1 cellular context compared by ENCODE assay signal in the genomic region with DNA sequence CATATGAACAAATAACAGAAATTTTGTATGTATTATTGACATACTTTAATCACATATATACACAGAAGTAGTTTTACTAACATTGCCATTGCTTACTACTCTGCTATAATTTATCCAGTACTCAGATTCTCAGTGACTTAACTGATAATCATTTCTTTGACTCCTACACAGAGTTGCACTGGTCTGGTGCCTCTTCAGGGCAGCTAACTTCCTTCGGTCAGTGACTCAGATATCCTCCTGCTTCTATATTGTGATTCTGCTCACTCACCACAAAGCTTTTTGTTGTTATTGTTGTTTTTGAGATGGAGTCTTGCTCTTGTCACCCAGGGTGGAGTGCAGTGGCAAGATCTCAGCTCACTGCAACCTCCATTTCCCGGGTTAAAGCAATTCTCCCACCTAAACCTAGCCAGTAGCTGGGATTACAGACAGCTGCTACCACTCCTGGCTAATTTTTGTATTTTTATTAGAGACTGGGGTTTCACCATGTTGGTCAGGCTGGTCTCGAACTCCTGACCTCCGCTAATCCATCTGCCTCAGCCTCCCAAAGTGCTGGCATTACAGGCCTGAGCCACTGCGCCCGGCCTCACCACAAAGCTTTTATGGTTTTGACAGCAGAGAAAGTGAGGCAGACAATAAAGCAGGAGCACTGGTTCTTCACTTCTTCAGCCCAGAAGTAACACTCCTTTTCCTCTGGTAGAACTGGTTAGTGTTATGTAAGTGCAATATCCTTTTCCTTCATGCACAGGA.
TF ChIP-seq lines count a peak whose summit lies in the region.

No MANE protein-coding gene starts in this region.

TF ChIP-seq in GM23338, 12 proteins besides CTCF, POLR2A, EP300 and RAD21 (continued from another document):
- TF ChIP-seq, protein P1, sequence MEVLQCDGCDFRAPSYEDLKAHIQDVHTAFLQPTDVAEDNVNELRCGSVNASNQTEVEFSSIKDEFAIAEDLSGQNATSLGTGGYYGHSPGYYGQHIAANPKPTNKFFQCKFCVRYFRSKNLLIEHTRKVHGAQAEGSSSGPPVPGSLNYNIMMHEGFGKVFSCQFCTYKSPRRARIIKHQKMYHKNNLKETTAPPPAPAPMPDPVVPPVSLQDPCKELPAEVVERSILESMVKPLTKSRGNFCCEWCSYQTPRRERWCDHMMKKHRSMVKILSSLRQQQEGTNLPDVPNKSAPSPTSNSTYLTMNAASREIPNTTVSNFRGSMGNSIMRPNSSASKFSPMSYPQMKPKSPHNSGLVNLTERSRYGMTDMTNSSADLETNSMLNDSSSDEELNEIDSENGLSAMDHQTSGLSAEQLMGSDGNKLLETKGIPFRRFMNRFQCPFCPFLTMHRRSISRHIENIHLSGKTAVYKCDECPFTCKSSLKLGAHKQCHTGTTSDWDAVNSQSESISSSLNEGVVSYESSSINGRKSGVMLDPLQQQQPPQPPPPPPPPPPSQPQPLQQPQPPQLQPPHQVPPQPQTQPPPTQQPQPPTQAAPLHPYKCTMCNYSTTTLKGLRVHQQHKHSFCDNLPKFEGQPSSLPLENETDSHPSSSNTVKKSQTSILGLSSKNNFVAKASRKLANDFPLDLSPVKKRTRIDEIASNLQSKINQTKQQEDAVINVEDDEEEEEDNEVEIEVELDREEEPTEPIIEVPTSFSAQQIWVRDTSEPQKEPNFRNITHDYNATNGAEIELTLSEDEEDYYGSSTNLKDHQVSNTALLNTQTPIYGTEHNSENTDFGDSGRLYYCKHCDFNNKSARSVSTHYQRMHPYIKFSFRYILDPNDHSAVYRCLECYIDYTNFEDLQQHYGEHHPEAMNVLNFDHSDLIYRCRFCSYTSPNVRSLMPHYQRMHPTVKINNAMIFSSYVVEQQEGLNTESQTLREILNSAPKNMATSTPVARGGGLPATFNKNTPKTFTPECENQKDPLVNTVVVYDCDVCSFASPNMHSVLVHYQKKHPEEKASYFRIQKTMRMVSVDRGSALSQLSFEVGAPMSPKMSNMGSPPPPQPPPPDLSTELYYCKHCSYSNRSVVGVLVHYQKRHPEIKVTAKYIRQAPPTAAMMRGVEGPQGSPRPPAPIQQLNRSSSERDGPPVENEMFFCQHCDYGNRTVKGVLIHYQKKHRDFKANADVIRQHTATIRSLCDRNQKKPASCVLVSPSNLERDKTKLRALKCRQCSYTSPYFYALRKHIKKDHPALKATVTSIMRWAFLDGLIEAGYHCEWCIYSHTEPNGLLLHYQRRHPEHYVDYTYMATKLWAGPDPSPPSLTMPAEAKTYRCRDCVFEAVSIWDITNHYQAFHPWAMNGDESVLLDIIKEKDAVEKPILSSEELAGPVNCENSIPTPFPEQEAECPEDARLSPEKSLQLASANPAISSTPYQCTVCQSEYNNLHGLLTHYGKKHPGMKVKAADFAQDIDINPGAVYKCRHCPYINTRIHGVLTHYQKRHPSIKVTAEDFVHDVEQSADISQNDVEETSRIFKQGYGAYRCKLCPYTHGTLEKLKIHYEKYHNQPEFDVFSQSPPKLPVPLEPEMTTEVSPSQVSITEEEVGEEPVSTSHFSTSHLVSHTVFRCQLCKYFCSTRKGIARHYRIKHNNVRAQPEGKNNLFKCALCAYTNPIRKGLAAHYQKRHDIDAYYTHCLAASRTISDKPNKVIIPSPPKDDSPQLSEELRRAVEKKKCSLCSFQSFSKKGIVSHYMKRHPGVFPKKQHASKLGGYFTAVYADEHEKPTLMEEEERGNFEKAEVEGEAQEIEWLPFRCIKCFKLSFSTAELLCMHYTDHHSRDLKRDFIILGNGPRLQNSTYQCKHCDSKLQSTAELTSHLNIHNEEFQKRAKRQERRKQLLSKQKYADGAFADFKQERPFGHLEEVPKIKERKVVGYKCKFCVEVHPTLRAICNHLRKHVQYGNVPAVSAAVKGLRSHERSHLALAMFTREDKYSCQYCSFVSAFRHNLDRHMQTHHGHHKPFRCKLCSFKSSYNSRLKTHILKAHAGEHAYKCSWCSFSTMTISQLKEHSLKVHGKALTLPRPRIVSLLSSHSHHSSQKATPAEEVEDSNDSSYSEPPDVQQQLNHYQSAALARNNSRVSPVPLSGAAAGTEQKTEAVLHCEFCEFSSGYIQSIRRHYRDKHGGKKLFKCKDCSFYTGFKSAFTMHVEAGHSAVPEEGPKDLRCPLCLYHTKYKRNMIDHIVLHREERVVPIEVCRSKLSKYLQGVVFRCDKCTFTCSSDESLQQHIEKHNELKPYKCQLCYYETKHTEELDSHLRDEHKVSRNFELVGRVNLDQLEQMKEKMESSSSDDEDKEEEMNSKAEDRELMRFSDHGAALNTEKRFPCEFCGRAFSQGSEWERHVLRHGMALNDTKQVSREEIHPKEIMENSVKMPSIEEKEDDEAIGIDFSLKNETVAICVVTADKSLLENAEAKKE (CRISPR knock-in tag; IDR thresholded peaks at IDR 0.05) = no peak
- TF ChIP-seq, protein P2, sequence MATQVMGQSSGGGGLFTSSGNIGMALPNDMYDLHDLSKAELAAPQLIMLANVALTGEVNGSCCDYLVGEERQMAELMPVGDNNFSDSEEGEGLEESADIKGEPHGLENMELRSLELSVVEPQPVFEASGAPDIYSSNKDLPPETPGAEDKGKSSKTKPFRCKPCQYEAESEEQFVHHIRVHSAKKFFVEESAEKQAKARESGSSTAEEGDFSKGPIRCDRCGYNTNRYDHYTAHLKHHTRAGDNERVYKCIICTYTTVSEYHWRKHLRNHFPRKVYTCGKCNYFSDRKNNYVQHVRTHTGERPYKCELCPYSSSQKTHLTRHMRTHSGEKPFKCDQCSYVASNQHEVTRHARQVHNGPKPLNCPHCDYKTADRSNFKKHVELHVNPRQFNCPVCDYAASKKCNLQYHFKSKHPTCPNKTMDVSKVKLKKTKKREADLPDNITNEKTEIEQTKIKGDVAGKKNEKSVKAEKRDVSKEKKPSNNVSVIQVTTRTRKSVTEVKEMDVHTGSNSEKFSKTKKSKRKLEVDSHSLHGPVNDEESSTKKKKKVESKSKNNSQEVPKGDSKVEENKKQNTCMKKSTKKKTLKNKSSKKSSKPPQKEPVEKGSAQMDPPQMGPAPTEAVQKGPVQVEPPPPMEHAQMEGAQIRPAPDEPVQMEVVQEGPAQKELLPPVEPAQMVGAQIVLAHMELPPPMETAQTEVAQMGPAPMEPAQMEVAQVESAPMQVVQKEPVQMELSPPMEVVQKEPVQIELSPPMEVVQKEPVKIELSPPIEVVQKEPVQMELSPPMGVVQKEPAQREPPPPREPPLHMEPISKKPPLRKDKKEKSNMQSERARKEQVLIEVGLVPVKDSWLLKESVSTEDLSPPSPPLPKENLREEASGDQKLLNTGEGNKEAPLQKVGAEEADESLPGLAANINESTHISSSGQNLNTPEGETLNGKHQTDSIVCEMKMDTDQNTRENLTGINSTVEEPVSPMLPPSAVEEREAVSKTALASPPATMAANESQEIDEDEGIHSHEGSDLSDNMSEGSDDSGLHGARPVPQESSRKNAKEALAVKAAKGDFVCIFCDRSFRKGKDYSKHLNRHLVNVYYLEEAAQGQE (IDR thresholded peaks at IDR 0.05; ENCODE audit: unreplicated experiment) = no peak
- TF ChIP-seq POLR2AphosphoS5 (IDR thresholded peaks at IDR 0.05; ENCODE audit: low read depth) = no peak
- no peak for TF ChIP-seq STAT1 (IDR thresholded peaks at IDR 0.05; ENCODE audit: unreplicated experiment)
- no peak for TF ChIP-seq EZH2phosphoT487 (IDR thresholded peaks at IDR 0.05; ENCODE audit: unreplicated experiment)
- TF ChIP-seq ZNF114 (CRISPR knock-in tag; IDR thresholded peaks at IDR 0.05) = no peak
